ENCODE assay signal across 1 cellular context in the genomic region with DNA sequence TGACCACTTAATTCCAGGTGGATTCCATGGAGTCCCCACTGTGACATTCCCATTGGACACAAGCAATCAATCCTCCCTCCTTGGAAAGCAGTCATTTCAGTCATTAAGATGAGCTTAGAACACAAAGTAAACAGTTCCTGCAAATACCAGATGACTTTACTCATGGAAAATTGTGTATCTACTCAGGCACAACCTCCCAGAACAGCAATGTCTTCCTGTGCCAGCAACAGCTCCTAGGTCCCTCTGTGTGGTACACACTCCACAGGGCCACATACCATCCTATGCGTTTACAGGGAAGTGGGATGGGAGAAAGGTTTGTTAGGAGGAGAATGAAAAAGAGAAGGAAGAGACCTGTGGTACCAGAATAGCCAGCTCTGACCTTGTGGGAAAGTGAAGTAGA.
TF ChIP-seq lines count a peak whose summit lies in the region.

No MANE protein-coding gene starts in this region.

TF ChIP-seq in WTC11, 78 proteins besides CTCF, POLR2A, EP300 and RAD21:
- TF ChIP-seq HMGA2 (CRISPR knock-in tag; IDR thresholded peaks at IDR 0.05) = no peak
- TF ChIP-seq, protein P1, sequence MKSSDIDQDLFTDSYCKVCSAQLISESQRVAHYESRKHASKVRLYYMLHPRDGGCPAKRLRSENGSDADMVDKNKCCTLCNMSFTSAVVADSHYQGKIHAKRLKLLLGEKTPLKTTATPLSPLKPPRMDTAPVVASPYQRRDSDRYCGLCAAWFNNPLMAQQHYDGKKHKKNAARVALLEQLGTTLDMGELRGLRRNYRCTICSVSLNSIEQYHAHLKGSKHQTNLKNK (CRISPR knock-in tag; IDR thresholded peaks at IDR 0.05) = no peak
- no peak for TF ChIP-seq ZNF219 (CRISPR knock-in tag; IDR thresholded peaks at IDR 0.05; ENCODE audit: borderline replicate concordance)
- TF ChIP-seq, protein P2, sequence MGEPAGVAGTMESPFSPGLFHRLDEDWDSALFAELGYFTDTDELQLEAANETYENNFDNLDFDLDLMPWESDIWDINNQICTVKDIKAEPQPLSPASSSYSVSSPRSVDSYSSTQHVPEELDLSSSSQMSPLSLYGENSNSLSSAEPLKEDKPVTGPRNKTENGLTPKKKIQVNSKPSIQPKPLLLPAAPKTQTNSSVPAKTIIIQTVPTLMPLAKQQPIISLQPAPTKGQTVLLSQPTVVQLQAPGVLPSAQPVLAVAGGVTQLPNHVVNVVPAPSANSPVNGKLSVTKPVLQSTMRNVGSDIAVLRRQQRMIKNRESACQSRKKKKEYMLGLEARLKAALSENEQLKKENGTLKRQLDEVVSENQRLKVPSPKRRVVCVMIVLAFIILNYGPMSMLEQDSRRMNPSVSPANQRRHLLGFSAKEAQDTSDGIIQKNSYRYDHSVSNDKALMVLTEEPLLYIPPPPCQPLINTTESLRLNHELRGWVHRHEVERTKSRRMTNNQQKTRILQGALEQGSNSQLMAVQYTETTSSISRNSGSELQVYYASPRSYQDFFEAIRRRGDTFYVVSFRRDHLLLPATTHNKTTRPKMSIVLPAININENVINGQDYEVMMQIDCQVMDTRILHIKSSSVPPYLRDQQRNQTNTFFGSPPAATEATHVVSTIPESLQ (CRISPR knock-in tag; IDR thresholded peaks at IDR 0.05) = no peak
- TF ChIP-seq, protein P3, sequence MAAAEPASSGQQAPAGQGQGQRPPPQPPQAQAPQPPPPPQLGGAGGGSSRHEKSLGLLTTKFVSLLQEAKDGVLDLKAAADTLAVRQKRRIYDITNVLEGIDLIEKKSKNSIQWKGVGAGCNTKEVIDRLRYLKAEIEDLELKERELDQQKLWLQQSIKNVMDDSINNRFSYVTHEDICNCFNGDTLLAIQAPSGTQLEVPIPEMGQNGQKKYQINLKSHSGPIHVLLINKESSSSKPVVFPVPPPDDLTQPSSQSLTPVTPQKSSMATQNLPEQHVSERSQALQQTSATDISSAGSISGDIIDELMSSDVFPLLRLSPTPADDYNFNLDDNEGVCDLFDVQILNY (CRISPR knock-in tag; IDR thresholded peaks at IDR 0.05) = no peak
- no peak for TF ChIP-seq SOX15 (CRISPR knock-in tag; IDR thresholded peaks at IDR 0.05)
- TF ChIP-seq MXD4 (CRISPR knock-in tag; IDR thresholded peaks at IDR 0.05; ENCODE audit: borderline replicate concordance) = no peak
- TF ChIP-seq FOXP1 (CRISPR knock-in tag; IDR thresholded peaks at IDR 0.05; ENCODE audit: borderline replicate concordance) = no peak
- TF ChIP-seq, protein P4, sequence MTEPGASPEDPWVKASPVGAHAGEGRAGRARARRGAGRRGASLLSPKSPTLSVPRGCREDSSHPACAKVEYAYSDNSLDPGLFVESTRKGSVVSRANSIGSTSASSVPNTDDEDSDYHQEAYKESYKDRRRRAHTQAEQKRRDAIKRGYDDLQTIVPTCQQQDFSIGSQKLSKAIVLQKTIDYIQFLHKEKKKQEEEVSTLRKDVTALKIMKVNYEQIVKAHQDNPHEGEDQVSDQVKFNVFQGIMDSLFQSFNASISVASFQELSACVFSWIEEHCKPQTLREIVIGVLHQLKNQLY (CRISPR knock-in tag; IDR thresholded peaks at IDR 0.05) = no peak
- TF ChIP-seq EMX1 (CRISPR knock-in tag; IDR thresholded peaks at IDR 0.05) = no peak
- TF ChIP-seq ZNF423 (CRISPR knock-in tag; IDR thresholded peaks at IDR 0.05) = no peak
- TF ChIP-seq PRRX2 (CRISPR knock-in tag; IDR thresholded peaks at IDR 0.05) = no peak
- TF ChIP-seq ZNF263 (CRISPR knock-in tag; IDR thresholded peaks at IDR 0.05; ENCODE audit: low read depth) = no peak
- TF ChIP-seq, protein P5, sequence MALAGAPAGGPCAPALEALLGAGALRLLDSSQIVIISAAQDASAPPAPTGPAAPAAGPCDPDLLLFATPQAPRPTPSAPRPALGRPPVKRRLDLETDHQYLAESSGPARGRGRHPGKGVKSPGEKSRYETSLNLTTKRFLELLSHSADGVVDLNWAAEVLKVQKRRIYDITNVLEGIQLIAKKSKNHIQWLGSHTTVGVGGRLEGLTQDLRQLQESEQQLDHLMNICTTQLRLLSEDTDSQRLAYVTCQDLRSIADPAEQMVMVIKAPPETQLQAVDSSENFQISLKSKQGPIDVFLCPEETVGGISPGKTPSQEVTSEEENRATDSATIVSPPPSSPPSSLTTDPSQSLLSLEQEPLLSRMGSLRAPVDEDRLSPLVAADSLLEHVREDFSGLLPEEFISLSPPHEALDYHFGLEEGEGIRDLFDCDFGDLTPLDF (CRISPR knock-in tag; IDR thresholded peaks at IDR 0.05) = no peak
- TF ChIP-seq, protein P6, sequence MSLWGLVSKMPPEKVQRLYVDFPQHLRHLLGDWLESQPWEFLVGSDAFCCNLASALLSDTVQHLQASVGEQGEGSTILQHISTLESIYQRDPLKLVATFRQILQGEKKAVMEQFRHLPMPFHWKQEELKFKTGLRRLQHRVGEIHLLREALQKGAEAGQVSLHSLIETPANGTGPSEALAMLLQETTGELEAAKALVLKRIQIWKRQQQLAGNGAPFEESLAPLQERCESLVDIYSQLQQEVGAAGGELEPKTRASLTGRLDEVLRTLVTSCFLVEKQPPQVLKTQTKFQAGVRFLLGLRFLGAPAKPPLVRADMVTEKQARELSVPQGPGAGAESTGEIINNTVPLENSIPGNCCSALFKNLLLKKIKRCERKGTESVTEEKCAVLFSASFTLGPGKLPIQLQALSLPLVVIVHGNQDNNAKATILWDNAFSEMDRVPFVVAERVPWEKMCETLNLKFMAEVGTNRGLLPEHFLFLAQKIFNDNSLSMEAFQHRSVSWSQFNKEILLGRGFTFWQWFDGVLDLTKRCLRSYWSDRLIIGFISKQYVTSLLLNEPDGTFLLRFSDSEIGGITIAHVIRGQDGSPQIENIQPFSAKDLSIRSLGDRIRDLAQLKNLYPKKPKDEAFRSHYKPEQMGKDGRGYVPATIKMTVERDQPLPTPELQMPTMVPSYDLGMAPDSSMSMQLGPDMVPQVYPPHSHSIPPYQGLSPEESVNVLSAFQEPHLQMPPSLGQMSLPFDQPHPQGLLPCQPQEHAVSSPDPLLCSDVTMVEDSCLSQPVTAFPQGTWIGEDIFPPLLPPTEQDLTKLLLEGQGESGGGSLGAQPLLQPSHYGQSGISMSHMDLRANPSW (CRISPR knock-in tag; conservative IDR thresholded peaks at IDR 0.05; ENCODE audit: low read depth) = no peak
- no peak for TF ChIP-seq NFE2L1 (CRISPR knock-in tag; IDR thresholded peaks at IDR 0.05)
- TF ChIP-seq IRF2 (CRISPR knock-in tag; IDR thresholded peaks at IDR 0.05; ENCODE audit: borderline replicate concordance, low read depth) = no peak
- TF ChIP-seq SP1 (CRISPR knock-in tag; conservative IDR thresholded peaks at IDR 0.05) = no peak
TF ChIP-seq in WTC11: peak in this region for 0.
